Comparison of ENCODE assay signal across 1 cellular context in the genomic region with DNA sequence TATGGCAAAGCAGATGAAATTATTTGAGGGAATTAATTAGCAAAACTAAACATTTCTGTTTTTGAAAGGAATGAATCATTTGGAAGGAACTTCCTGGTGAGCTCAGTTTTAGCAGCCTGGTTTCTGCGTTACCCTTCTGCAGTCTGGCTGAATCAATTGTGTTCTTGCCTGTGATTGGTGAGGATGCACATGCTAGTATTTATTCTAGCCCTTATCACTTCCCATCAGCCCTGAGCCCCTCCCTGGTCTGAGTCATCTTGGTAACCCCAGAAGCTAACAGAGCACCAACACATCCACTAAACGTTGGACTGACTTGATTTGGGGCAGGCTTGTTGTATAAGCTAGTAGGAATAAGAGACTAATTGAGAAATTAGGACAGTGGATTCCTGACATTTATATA.
A peak's percentile ranks its signal among the peaks of the same experiment; 100 is the strongest.
TF ChIP-seq lines count a peak whose summit lies in the region.

No MANE protein-coding gene starts in this region.

TF ChIP-seq in HepG2, 621 proteins besides CTCF, POLR2A, EP300 and RAD21 (continued from another document and continues in another):
- TF ChIP-seq, protein P1, sequence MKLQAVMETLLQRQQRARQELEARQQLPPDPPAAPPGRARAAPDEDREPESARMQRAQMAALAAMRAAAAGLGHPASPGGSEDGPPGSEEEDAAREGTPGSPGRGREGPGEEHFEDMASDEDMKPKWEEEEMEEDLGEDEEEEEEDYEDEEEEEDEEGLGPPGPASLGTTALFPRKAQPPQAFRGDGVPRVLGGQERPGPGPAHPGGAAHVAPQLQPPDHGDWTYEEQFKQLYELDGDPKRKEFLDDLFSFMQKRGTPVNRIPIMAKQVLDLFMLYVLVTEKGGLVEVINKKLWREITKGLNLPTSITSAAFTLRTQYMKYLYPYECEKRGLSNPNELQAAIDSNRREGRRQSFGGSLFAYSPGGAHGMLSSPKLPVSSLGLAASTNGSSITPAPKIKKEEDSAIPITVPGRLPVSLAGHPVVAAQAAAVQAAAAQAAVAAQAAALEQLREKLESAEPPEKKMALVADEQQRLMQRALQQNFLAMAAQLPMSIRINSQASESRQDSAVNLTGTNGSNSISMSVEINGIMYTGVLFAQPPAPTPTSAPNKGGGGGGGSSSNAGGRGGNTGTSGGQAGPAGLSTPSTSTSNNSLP (IDR thresholded peaks at IDR 0.05; ENCODE audit: low read depth, low read length): peak; percentile 92
- TF ChIP-seq, protein P2, sequence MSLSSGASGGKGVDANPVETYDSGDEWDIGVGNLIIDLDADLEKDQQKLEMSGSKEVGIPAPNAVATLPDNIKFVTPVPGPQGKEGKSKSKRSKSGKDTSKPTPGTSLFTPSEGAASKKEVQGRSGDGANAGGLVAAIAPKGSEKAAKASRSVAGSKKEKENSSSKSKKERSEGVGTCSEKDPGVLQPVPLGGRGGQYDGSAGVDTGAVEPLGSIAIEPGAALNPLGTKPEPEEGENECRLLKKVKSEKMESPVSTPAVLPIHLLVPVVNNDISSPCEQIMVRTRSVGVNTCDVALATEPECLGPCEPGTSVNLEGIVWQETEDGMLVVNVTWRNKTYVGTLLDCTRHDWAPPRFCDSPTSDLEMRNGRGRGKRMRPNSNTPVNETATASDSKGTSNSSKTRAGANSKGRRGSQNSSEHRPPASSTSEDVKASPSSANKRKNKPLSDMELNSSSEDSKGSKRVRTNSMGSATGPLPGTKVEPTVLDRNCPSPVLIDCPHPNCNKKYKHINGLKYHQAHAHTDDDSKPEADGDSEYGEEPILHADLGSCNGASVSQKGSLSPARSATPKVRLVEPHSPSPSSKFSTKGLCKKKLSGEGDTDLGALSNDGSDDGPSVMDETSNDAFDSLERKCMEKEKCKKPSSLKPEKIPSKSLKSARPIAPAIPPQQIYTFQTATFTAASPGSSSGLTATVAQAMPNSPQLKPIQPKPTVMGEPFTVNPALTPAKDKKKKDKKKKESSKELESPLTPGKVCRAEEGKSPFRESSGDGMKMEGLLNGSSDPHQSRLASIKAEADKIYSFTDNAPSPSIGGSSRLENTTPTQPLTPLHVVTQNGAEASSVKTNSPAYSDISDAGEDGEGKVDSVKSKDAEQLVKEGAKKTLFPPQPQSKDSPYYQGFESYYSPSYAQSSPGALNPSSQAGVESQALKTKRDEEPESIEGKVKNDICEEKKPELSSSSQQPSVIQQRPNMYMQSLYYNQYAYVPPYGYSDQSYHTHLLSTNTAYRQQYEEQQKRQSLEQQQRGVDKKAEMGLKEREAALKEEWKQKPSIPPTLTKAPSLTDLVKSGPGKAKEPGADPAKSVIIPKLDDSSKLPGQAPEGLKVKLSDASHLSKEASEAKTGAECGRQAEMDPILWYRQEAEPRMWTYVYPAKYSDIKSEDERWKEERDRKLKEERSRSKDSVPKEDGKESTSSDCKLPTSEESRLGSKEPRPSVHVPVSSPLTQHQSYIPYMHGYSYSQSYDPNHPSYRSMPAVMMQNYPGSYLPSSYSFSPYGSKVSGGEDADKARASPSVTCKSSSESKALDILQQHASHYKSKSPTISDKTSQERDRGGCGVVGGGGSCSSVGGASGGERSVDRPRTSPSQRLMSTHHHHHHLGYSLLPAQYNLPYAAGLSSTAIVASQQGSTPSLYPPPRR (CRISPR knock-in tag; IDR thresholded peaks at IDR 0.05; ENCODE audit: borderline replicate concordance): no peak
- TF ChIP-seq ZNF670 (CRISPR knock-in tag; IDR thresholded peaks at IDR 0.05; ENCODE audit: borderline replicate concordance): no peak
- no peak for TF ChIP-seq HOXA7 (CRISPR knock-in tag; IDR thresholded peaks at IDR 0.05)
- no peak for TF ChIP-seq ZNF816 (CRISPR knock-in tag; IDR thresholded peaks at IDR 0.05; ENCODE audit: borderline replicate concordance)
- TF ChIP-seq ZNF781 (CRISPR knock-in tag; IDR thresholded peaks at IDR 0.05; ENCODE audit: borderline replicate concordance, not compliant biosample characterization): no peak
- TF ChIP-seq ZNF782 (CRISPR knock-in tag; IDR thresholded peaks at IDR 0.05; ENCODE audit: borderline replicate concordance): no peak
- TF ChIP-seq, protein P3, sequence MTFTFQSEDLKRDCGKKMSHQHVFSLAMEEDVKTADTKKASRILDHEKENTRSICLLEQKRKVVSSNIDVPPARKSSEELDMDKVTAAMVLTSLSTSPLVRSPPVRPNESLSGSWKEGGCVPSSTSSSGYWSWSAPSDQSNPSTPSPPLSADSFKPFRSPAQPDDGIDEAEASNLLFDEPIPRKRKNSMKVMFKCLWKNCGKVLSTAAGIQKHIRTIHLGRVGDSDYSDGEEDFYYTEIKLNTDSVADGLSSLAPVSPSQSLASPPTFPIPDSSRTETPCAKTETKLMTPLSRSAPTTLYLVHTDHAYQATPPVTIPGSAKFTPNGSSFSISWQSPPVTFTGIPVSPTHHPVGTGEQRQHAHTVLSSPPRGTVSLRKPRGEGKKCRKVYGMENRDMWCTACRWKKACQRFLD (CRISPR knock-in tag; IDR thresholded peaks at IDR 0.05; ENCODE audit: borderline replicate concordance): no peak
- TF ChIP-seq ZNF841 (CRISPR knock-in tag; IDR thresholded peaks at IDR 0.05; ENCODE audit: borderline replicate concordance): no peak
- TF ChIP-seq IRF2 (CRISPR knock-in tag; IDR thresholded peaks at IDR 0.05): no peak
- TF ChIP-seq HHEX (CRISPR knock-in tag; IDR thresholded peaks at IDR 0.05): no peak
- TF ChIP-seq HNRNPK (IDR thresholded peaks at IDR 0.05; ENCODE audit: low read depth, low read length, poor library complexity, severe bottlenecking): no peak
- no peak for TF ChIP-seq ZBTB1 (CRISPR knock-in tag; IDR thresholded peaks at IDR 0.05; ENCODE audit: borderline replicate concordance)
- TF ChIP-seq FOXK1 (CRISPR knock-in tag; IDR thresholded peaks at IDR 0.05; ENCODE audit: borderline replicate concordance, low read depth): peak; percentile 30; the same call in 1 of the 2 replicates
- peak; percentile 57; the same call in 1 of the 2 replicates for TF ChIP-seq NCOA2 (CRISPR knock-in tag; IDR thresholded peaks at IDR 0.05)
- TF ChIP-seq ZIK1 (CRISPR knock-in tag; IDR thresholded peaks at IDR 0.05; ENCODE audit: borderline replicate concordance, low read depth): no peak
- no peak for TF ChIP-seq SOX6 (IDR thresholded peaks at IDR 0.05)
- TF ChIP-seq SOX6 (CRISPR knock-in tag; IDR thresholded peaks at IDR 0.05): peak; percentile 73; the same call in 1 of the 2 replicates
- 0 out of 3 replicates have a peak, but pooled peaks have one; percentile 38 for TF ChIP-seq MXI1 (IDR thresholded peaks at IDR 0.05; ENCODE audit: borderline replicate concordance, low read depth, low read length)
- TF ChIP-seq, protein P4, sequence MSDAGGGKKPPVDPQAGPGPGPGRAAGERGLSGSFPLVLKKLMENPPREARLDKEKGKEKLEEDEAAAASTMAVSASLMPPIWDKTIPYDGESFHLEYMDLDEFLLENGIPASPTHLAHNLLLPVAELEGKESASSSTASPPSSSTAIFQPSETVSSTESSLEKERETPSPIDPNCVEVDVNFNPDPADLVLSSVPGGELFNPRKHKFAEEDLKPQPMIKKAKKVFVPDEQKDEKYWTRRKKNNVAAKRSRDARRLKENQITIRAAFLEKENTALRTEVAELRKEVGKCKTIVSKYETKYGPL (CRISPR knock-in tag; IDR thresholded peaks at IDR 0.05): no peak
- TF ChIP-seq ZNF326 (CRISPR knock-in tag; IDR thresholded peaks at IDR 0.05; ENCODE audit: borderline replicate concordance): no peak
- no peak for TF ChIP-seq ZNF207 (IDR thresholded peaks at IDR 0.05; ENCODE audit: borderline replicate concordance)
- TF ChIP-seq JUNB (CRISPR knock-in tag; IDR thresholded peaks at IDR 0.05; ENCODE audit: borderline replicate concordance): peak; percentile 87
- TF ChIP-seq GATAD1 (CRISPR knock-in tag; IDR thresholded peaks at IDR 0.05): peak; percentile 32; the same call in 1 of the 2 replicates
- no peak for TF ChIP-seq ZSCAN22 (CRISPR knock-in tag; IDR thresholded peaks at IDR 0.05)
- no peak for TF ChIP-seq ZNF713 (CRISPR knock-in tag; IDR thresholded peaks at IDR 0.05)
- TF ChIP-seq, protein P5, sequence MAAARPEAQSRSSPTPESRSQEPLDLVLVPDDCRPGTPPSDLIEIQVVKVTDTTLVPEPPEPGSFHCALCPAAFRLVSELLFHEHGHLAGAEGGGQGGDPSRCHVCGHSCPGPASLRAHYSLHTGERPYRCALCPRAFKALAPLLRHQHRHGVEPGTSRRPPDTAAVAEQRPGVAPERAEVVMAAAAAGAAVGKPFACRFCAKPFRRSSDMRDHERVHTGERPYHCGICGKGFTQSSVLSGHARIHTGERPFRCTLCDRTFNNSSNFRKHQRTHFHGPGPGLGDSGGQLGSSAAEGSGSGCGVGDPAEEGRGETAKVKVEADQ (CRISPR knock-in tag; IDR thresholded peaks at IDR 0.05; ENCODE audit: borderline replicate concordance): no peak
- TF ChIP-seq, protein P6, sequence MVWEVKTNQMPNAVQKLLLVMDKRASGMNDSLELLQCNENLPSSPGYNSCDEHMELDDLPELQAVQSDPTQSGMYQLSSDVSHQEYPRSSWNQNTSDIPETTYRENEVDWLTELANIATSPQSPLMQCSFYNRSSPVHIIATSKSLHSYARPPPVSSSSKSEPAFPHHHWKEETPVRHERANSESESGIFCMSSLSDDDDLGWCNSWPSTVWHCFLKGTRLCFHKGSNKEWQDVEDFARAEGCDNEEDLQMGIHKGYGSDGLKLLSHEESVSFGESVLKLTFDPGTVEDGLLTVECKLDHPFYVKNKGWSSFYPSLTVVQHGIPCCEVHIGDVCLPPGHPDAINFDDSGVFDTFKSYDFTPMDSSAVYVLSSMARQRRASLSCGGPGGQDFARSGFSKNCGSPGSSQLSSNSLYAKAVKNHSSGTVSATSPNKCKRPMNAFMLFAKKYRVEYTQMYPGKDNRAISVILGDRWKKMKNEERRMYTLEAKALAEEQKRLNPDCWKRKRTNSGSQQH (CRISPR knock-in tag; IDR thresholded peaks at IDR 0.05; ENCODE audit: low read depth): 0 out of 2 replicates have a peak, but pooled peaks have one; percentile 21
- TF ChIP-seq ASH2L (IDR thresholded peaks at IDR 0.05; ENCODE audit: insufficient read length, low read depth, low read length): peak; percentile 16
- TF ChIP-seq RCOR2 (CRISPR knock-in tag; IDR thresholded peaks at IDR 0.05): peak; percentile 54; the same call in 1 of the 2 replicates
- no peak for TF ChIP-seq MEIS1 (CRISPR knock-in tag; IDR thresholded peaks at IDR 0.05; ENCODE audit: borderline replicate concordance)
- TF ChIP-seq ZNF12 (CRISPR knock-in tag; IDR thresholded peaks at IDR 0.05): peak; percentile 48; the same call in 1 of the 2 replicates
- no peak for TF ChIP-seq SOX13 (IDR thresholded peaks at IDR 0.05)
- TF ChIP-seq SOX13 (CRISPR knock-in tag; conservative IDR thresholded peaks at IDR 0.05 in 1 of 2, IDR thresholded peaks at IDR 0.05 in 1 of 2): peak in 1 of 2 experiments; percentile 64; a peak in 1 of 4 replicates
- TF ChIP-seq MED1 (CRISPR knock-in tag; IDR thresholded peaks at IDR 0.05): no peak
- TF ChIP-seq ZNF205 (CRISPR knock-in tag; IDR thresholded peaks at IDR 0.05): no peak
- TF ChIP-seq ZNF17 (CRISPR knock-in tag; IDR thresholded peaks at IDR 0.05): no peak
- peak; percentile 75; the same call in 1 of the 2 replicates for TF ChIP-seq ETV5 (CRISPR knock-in tag; IDR thresholded peaks at IDR 0.05; ENCODE audit: borderline replicate concordance)
- TF ChIP-seq, protein P7, sequence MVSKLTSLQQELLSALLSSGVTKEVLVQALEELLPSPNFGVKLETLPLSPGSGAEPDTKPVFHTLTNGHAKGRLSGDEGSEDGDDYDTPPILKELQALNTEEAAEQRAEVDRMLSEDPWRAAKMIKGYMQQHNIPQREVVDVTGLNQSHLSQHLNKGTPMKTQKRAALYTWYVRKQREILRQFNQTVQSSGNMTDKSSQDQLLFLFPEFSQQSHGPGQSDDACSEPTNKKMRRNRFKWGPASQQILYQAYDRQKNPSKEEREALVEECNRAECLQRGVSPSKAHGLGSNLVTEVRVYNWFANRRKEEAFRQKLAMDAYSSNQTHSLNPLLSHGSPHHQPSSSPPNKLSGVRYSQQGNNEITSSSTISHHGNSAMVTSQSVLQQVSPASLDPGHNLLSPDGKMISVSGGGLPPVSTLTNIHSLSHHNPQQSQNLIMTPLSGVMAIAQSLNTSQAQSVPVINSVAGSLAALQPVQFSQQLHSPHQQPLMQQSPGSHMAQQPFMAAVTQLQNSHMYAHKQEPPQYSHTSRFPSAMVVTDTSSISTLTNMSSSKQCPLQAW (CRISPR knock-in tag; IDR thresholded peaks at IDR 0.05): peak; percentile 25; the same call in 1 of the 2 replicates
- peak; percentile 93 for TF ChIP-seq SAP130 (CRISPR knock-in tag; IDR thresholded peaks at IDR 0.05; ENCODE audit: low read depth)
- no peak for TF ChIP-seq ZFP82 (CRISPR knock-in tag; IDR thresholded peaks at IDR 0.05; ENCODE audit: borderline replicate concordance)
- no peak for TF ChIP-seq ZSCAN20 (CRISPR knock-in tag; IDR thresholded peaks at IDR 0.05; ENCODE audit: borderline replicate concordance)
- TF ChIP-seq ZNF737 (CRISPR knock-in tag; IDR thresholded peaks at IDR 0.05; ENCODE audit: borderline replicate concordance): no peak
- no peak for TF ChIP-seq MTA3 (CRISPR knock-in tag; IDR thresholded peaks at IDR 0.05)
- no peak for TF ChIP-seq MBD4 (IDR thresholded peaks at IDR 0.05; ENCODE audit: borderline replicate concordance, low read length)
- TF ChIP-seq, protein P8, sequence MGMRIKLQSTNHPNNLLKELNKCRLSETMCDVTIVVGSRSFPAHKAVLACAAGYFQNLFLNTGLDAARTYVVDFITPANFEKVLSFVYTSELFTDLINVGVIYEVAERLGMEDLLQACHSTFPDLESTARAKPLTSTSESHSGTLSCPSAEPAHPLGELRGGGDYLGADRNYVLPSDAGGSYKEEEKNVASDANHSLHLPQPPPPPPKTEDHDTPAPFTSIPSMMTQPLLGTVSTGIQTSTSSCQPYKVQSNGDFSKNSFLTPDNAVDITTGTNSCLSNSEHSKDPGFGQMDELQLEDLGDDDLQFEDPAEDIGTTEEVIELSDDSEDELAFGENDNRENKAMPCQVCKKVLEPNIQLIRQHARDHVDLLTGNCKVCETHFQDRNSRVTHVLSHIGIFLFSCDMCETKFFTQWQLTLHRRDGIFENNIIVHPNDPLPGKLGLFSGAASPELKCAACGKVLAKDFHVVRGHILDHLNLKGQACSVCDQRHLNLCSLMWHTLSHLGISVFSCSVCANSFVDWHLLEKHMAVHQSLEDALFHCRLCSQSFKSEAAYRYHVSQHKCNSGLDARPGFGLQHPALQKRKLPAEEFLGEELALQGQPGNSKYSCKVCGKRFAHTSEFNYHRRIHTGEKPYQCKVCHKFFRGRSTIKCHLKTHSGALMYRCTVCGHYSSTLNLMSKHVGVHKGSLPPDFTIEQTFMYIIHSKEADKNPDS (CRISPR knock-in tag; IDR thresholded peaks at IDR 0.05): no peak
